In genomic region chr20:2706688-2707352, GRCh38 we compare ENCODE assay signal across 2 cellular contexts.
TF ChIP-seq lines count a peak whose summit lies in the region.

No MANE protein-coding gene starts in this region.

TF ChIP-seq in GM12878, 131 proteins besides CTCF, POLR2A, EP300 and RAD21:
- TF ChIP-seq ZBTB4 (CRISPR knock-in tag; IDR thresholded peaks at IDR 0.05): no peak
- no peak for TF ChIP-seq HSF1 (IDR thresholded peaks at IDR 0.05; ENCODE audit: low read depth, low read length)
- TF ChIP-seq SPI1 (IDR thresholded peaks at IDR 0.05; ENCODE audit: borderline replicate concordance, insufficient read depth, low read depth, low read length): peak; percentile 5; the same call in 1 of the 2 replicates
- no peak for TF ChIP-seq SREBF1 (IDR thresholded peaks at IDR 0.05; ENCODE audit: low read length)
- TF ChIP-seq ESRRA (IDR thresholded peaks at IDR 0.05; ENCODE audit: low read length): no peak
TF ChIP-seq in GM12878: peak in this region for 1.

TF ChIP-seq in HepG2, 621 proteins besides CTCF, POLR2A, EP300 and RAD21:
- no peak for TF ChIP-seq RARG (CRISPR knock-in tag; IDR thresholded peaks at IDR 0.05; ENCODE audit: low read depth)
- TF ChIP-seq ZFP36 (IDR thresholded peaks at IDR 0.05; ENCODE audit: borderline replicate concordance, low read depth, low read length, partially characterized antibody): no peak
- no peak for TF ChIP-seq RBAK (CRISPR knock-in tag; IDR thresholded peaks at IDR 0.05)
- TF ChIP-seq KDM4B (CRISPR knock-in tag; IDR thresholded peaks at IDR 0.05): no peak
- no peak for TF ChIP-seq ZNF256 (CRISPR knock-in tag; conservative IDR thresholded peaks at IDR 0.05)
- no peak for TF ChIP-seq HES4 (CRISPR knock-in tag; IDR thresholded peaks at IDR 0.05; ENCODE audit: borderline replicate concordance)
- no peak for TF ChIP-seq IRF2 (CRISPR knock-in tag; IDR thresholded peaks at IDR 0.05)
- TF ChIP-seq RCOR2 (CRISPR knock-in tag; IDR thresholded peaks at IDR 0.05): no peak
- TF ChIP-seq TFDP1 (CRISPR knock-in tag; IDR thresholded peaks at IDR 0.05; ENCODE audit: borderline replicate concordance): no peak
- no peak for TF ChIP-seq GMEB2 (CRISPR knock-in tag; IDR thresholded peaks at IDR 0.05; ENCODE audit: low read depth)
